ENCODE assay signal across 10 cellular contexts in genomic region chr1:44947060-44947773, GRCh38. TPM values are rescaled to one million over a fixed set of nuclear protein-coding genes. Genes with fewer than 3 reads are reported as not detected.
A peak's percentile ranks its signal among the peaks of the same experiment; 100 is the strongest.
DNase-seq lines count a peak whose midpoint lies in the region; ATAC-seq, FAIRE-seq and TF ChIP-seq lines count a peak whose summit lies in the region.
"Had no signal": no experiment of that assay in that cellular context is flagged by ENCODE, and none has a peak within 500 bp of the region (broad histone marks: within the 10 kb centered on the region; RNA-seq: fewer than 3 reads in every experiment).

No MANE protein-coding gene starts in this region.

- no peaks in the 10 kb centered on the region for H4K20me1 ChIP-seq in PC-9 (ENCODE audit: insufficient read depth)

- H3K4me2 ChIP-seq in PC-9 = no peak overlapping the region

- H2AFZ ChIP-seq in PC-9 = no peak overlapping the region

- POLR2A ChIA-PET in PC-9 (lab: Charles Lee; ENCODE audit: unreplicated experiment) = no interaction called here

- intact Hi-C loops in PC-9 (cut with micrococcal nuclease; ENCODE audit: unreplicated experiment) = no loop called here

- H3F3A ChIP-seq in PC-9 (ENCODE audit: insufficient read depth, low read depth) = no peaks in the 10 kb centered on the region

- peak overlapping the region in 1 of 2 donors; percentile 75 for H3K27ac ChIP-seq in small intestine (ENCODE audit: low read depth in 1 of 2, low read length in 1 of 2)
- no peak overlapping the region for H3K27ac ChIP-seq in PC-9
- H3K27ac ChIP-seq: neutrophil had no signal

- H3K36me3 ChIP-seq in small intestine (ENCODE audit: control insufficient read depth in 2 of 2, insufficient read depth in 2 of 2, low read length in 2 of 2) (no peaks in the 10 kb centered on the region), PC-9 (ENCODE audit: low read depth) (no peaks in the 10 kb centered on the region)
- H3K36me3 ChIP-seq: neutrophil had no signal

- no peaks in the 10 kb centered on the region for H3K27me3 ChIP-seq in small intestine (ENCODE audit: control insufficient read depth in 2 of 2, insufficient read depth in 2 of 2, low read length in 2 of 2)
- H3K27me3 ChIP-seq in PC-9 (ENCODE audit: insufficient read depth, low read depth) = no peaks in the 10 kb centered on the region
- H3K27me3 ChIP-seq: neutrophil had no signal

- ATAC-seq in GM18519 (IDR thresholded peaks at IDR 0.05; ENCODE audit: low FRiP score, unreplicated experiment) (no peak), HG02885 (IDR thresholded peaks at IDR 0.05; ENCODE audit: poor library complexity, unreplicated experiment) (no peak)

- 33 to 67% (median 67%) methylated on average over 4 of the region's 4 CpGs for WGBS in small intestine, 3 donors

- DNase-seq in GM03348 (ENCODE audit: low spot score) = peak; percentile 64
- peak; percentile 66 for DNase-seq in SK-N-DZ (ENCODE audit: low spot score)
- DNase-seq in foreskin fibroblast = peak; percentile 63 to 77
- DNase-seq in small intestine = peak; percentile 2
- DNase-seq in activated T-cell treated with anti-CD3 and anti-CD28 coated beads for 4 hours = no peak
- DNase-seq in PC-9 = no peak

- BruUV-seq in PC-9 (replicated peaks; lab: Mats Ljungman, UMichigan) = no TSS peak

- H3K79me2 ChIP-seq in PC-9 (ENCODE audit: low read depth) = no peaks in the 10 kb centered on the region

- CTCF ChIA-PET in PC-9 (lab: Charles Lee) = no interaction called here

- H3K4me3 ChIP-seq in foreskin fibroblast (ENCODE audit: low read depth in 1 of 2, low read length in 2 of 2) (no peak overlapping the region), small intestine (ENCODE audit: low read depth in 1 of 2, low read length in 2 of 2) (no peak overlapping the region), PC-9 (no peak overlapping the region)

- H3K4me1 ChIP-seq in small intestine (ENCODE audit: control insufficient read depth in 2 of 2, insufficient read depth in 1 of 2, low read depth in 1 of 2, low read length in 1 of 2) (peaks cover 0 to 2% of the 10 kb centered on the region in 2 donors), PC-9 (replicated peaks; ENCODE audit: insufficient read depth) (no peaks in the 10 kb centered on the region)

- H3K9me2 ChIP-seq in PC-9 (ENCODE audit: insufficient read depth) = no peaks in the 10 kb centered on the region

- no peak for FAIRE-seq in small intestine (lab: Jason Lieb, UNC)
- FAIRE-seq: H1 had no signal

- TF ChIP-seq CTCF in foreskin fibroblast (IDR thresholded peaks at IDR 0.05; ENCODE audit: low read depth, low read length) (no peak), PC-9 (conservative IDR thresholded peaks at IDR 0.05) (no peak)

- no peaks in the 10 kb centered on the region for H3K9me3 ChIP-seq in small intestine (ENCODE audit: control insufficient read depth, low read depth)
- no peaks in the 10 kb centered on the region for H3K9me3 ChIP-seq in PC-9 (ENCODE audit: insufficient read depth, low read depth)
- H3K9me3 ChIP-seq: neutrophil had no signal

RNA-seq across cellular contexts. Expression of gene EIF2B3, which starts 39.2 kb away (rescaled TPM):
- polyA plus RNA-seq in SK-N-DZ (2014; cell fraction: cytosol; rRNA removed) = 49.7 and 55.7 TPM in 2 replicates
- polyA plus RNA-seq in SK-N-DZ (2014; cell fraction: nucleus; rRNA removed) = 24.1 and 25.5 TPM in 2 replicates
- 10 to 100 TPM in 1 of 3 donors, 1 to 10 TPM in 2; 5.6 to 19.4 (median 6.5) TPM for polyA plus RNA-seq in small intestine
- total RNA-seq in PC-9 (2021) = 27.4 and 27.9 TPM in 2 replicates

Comparison
In these comparisons a context has a peak if more than half of its experiments do, and no peak if none do; other contexts are left out.
1. DNase-seq: peak in GM03348 (single experiment), SK-N-DZ (single experiment), foreskin fibroblast (2 of 2) and small intestine (single experiment); none in activated T-cell treated with anti-CD3 and anti-CD28 coated beads for 4 hours (single experiment) and PC-9 (0 of 2).